ENCODE assay signal across 12 cellular contexts in genomic region chr14:74551903-74552371, GRCh38. TPM values are rescaled to one million over a fixed set of nuclear protein-coding genes. Genes with fewer than 3 reads are reported as not detected.
DNase-seq lines count a peak whose midpoint lies in the region; ATAC-seq and TF ChIP-seq lines count a peak whose summit lies in the region.
"Had no signal": no experiment of that assay in that cellular context is flagged by ENCODE, and none has a peak within 500 bp of the region (broad histone marks: within the 10 kb centered on the region; RNA-seq: fewer than 3 reads in every experiment).

No MANE protein-coding gene starts in this region.

- no peaks in the 10 kb centered on the region for H3K9me2 ChIP-seq in GM23248 (ENCODE audit: insufficient read depth)

- no peak for TF ChIP-seq CTCF in coronary artery (IDR thresholded peaks at IDR 0.05)
- TF ChIP-seq CTCF in lower lobe of right lung (IDR thresholded peaks at IDR 0.05) = no peak
- TF ChIP-seq CTCF in activated CD8-positive, alpha-beta T cell treated with anti-CD3 and anti-CD28 coated beads for 36 hours (IDR thresholded peaks at IDR 0.05) = no peak
- no peak for TF ChIP-seq CTCF in smooth muscle cell (IDR thresholded peaks at IDR 0.05; ENCODE audit: borderline replicate concordance, insufficient read depth, poor library complexity, severe bottlenecking)

- peaks cover 39% of the 10 kb centered on the region for H3K4me1 ChIP-seq in GM23248 (ENCODE audit: insufficient read depth)
- peaks cover 33% of the 10 kb centered on the region for H3K4me1 ChIP-seq in lower lobe of right lung
- H3K4me1 ChIP-seq in skeletal muscle tissue (ENCODE audit: control insufficient read depth in 3 of 3, insufficient read depth in 3 of 3, low read length in 3 of 3) = peaks cover 23 to 50% (median 38%) of the 10 kb centered on the region in 3 donors
- H3K4me1 ChIP-seq in smooth muscle cell (ENCODE audit: low read depth) = no peaks in the 10 kb centered on the region

- H3K27ac ChIP-seq in GM23248 (peak overlapping the region; percentile 30), coronary artery (peak overlapping the region; percentile 78 to 92), lower lobe of right lung (peak overlapping the region; percentile 53), skeletal muscle tissue (ENCODE audit: low read depth, low read length) (no peak overlapping the region), smooth muscle cell (ENCODE audit: low read depth) (no peak overlapping the region)

- peaks cover 23% of the 10 kb centered on the region for H3K79me2 ChIP-seq in GM23248 (ENCODE audit: insufficient read depth)
- H3K79me2 ChIP-seq in smooth muscle cell (ENCODE audit: low read depth) = peaks cover under 1% of the 10 kb centered on the region

- H2AFZ ChIP-seq in GM23248 (no peak overlapping the region), smooth muscle cell (ENCODE audit: low read depth) (no peak overlapping the region)

- no peak overlapping the region for H3K4me2 ChIP-seq in GM23248 (ENCODE audit: unreplicated experiment)
- no peak overlapping the region for H3K4me2 ChIP-seq in smooth muscle cell

- peak overlapping the region; percentile 10; the same call in 1 of the 2 replicates for H3K9ac ChIP-seq in GM23248
- peak overlapping the region in 2 of 3 donors; percentile 14 to 40 for H3K9ac ChIP-seq in skeletal muscle tissue (ENCODE audit: low read depth in 1 of 3, low read length in 3 of 3)
- H3K9ac ChIP-seq in smooth muscle cell (ENCODE audit: low read depth) = no peak overlapping the region

- no peaks in the 10 kb centered on the region for H3K27me3 ChIP-seq in GM23248 (replicated peaks; ENCODE audit: insufficient read depth)
- no peaks in the 10 kb centered on the region for H3K27me3 ChIP-seq in lower lobe of right lung (ENCODE audit: low read depth)
- peaks cover 0 to 4% (median 0%) of the 10 kb centered on the region in 3 donors for H3K27me3 ChIP-seq in skeletal muscle tissue (ENCODE audit: control insufficient read depth in 3 of 3, insufficient read depth in 3 of 3, low read length in 3 of 3)
- H3K27me3 ChIP-seq in smooth muscle cell (ENCODE audit: low read depth) = no peaks in the 10 kb centered on the region
- H3K27me3 ChIP-seq: dorsolateral prefrontal cortex had no signal

- H4K20me1 ChIP-seq in GM23248 (ENCODE audit: insufficient read depth) (no peaks in the 10 kb centered on the region), smooth muscle cell (ENCODE audit: low read depth) (peaks cover 51% of the 10 kb centered on the region)

- H3K36me3 ChIP-seq in GM23248 (ENCODE audit: low read depth) = peaks cover 16% of the 10 kb centered on the region; the same call in 1 of the 2 replicates
- H3K36me3 ChIP-seq in lower lobe of right lung = no peaks in the 10 kb centered on the region
- H3K36me3 ChIP-seq in skeletal muscle tissue (ENCODE audit: control insufficient read depth in 3 of 3, insufficient read depth in 3 of 3, low read length in 3 of 3) = peaks cover 0 to 3% (median 0%) of the 10 kb centered on the region in 3 donors
- H3K36me3 ChIP-seq in smooth muscle cell (ENCODE audit: low read depth) = peaks cover 11% of the 10 kb centered on the region

- peaks cover 3% of the 10 kb centered on the region for H3K4me1 Mint-ChIP-seq in activated CD8-positive, alpha-beta T cell treated with anti-CD3 and anti-CD28 coated beads for 36 hours (ENCODE audit: low read depth)

- DNase-seq in GM23248 = peak; percentile 24
- DNase-seq in coronary artery (ENCODE audit: low spot score) = peak; percentile 85
- no peak for DNase-seq in lower lobe of right lung
- no peak for DNase-seq in RPMI8226
- DNase-seq in activated CD8-positive, alpha-beta T cell treated with anti-CD3 and anti-CD28 coated beads for 36 hours = no peak
- no peak for DNase-seq in middle frontal gyrus (ENCODE audit: extremely low spot score, low spot score)
- no peak for DNase-seq in smooth muscle cell (lab: John Stamatoyannopoulos, UW; ENCODE audit: unreplicated experiment)
- DNase-seq: activated CD4-positive, alpha-beta T cell treated with anti-CD3 and anti-CD28 coated beads for 4 hours; naive thymus-derived CD4-positive, alpha-beta T cell; small intestine had no signal

- 35 to 37% methylated on average over 13 to 17 of the region's 17 CpGs for WGBS in GM23248 (ENCODE audit: low coverage in 1 of 2, low lambda C conversion rate in 2 of 2, missing lambda C conversion rate in 2 of 2), 2 experiments
- 89% methylated on average over 17 of the region's 17 CpGs for WGBS in smooth muscle cell (ENCODE audit: low lambda C conversion rate)

- CTCF ChIA-PET in activated CD8-positive, alpha-beta T cell treated with anti-CD3 and anti-CD28 coated beads for 36 hours (lab: Charles Lee) = no interaction called here

- H3K4me3 ChIP-seq in GM23248 = no peak overlapping the region
- H3K4me3 ChIP-seq in coronary artery = peak overlapping the region; percentile 61
- H3K4me3 ChIP-seq in lower lobe of right lung = no peak overlapping the region
- H3K4me3 ChIP-seq in skeletal muscle tissue (ENCODE audit: low read length in 3 of 3) = peak overlapping the region; percentile 13 to 39 (median 29)
- H3K4me3 ChIP-seq in smooth muscle cell = no peak overlapping the region

- H3K9me3 Mint-ChIP-seq in activated CD8-positive, alpha-beta T cell treated with anti-CD3 and anti-CD28 coated beads for 36 hours = no peaks in the 10 kb centered on the region
- H3K9me3 Mint-ChIP-seq: naive thymus-derived CD4-positive, alpha-beta T cell had no signal

- ATAC-seq in lower lobe of right lung = peak; percentile 12 to 48
- ATAC-seq in activated CD8-positive, alpha-beta T cell treated with anti-CD3 and anti-CD28 coated beads for 36 hours = no peak
- ATAC-seq: naive thymus-derived CD4-positive, alpha-beta T cell had no signal

- H3K27ac Mint-ChIP-seq in activated CD8-positive, alpha-beta T cell treated with anti-CD3 and anti-CD28 coated beads for 36 hours = no peak overlapping the region
- H3K27ac Mint-ChIP-seq: naive thymus-derived CD4-positive, alpha-beta T cell had no signal

- H3K9me3 ChIP-seq in GM23248 (ENCODE audit: low read depth) = no peaks in the 10 kb centered on the region
- H3K9me3 ChIP-seq in lower lobe of right lung = no peaks in the 10 kb centered on the region
- no peaks in the 10 kb centered on the region for H3K9me3 ChIP-seq in skeletal muscle tissue (ENCODE audit: control insufficient read depth in 3 of 3, low read length in 3 of 3)
- H3K9me3 ChIP-seq in smooth muscle cell (replicated peaks; ENCODE audit: low read depth) = no peaks in the 10 kb centered on the region

- H3K27me3 Mint-ChIP-seq in activated CD8-positive, alpha-beta T cell treated with anti-CD3 and anti-CD28 coated beads for 36 hours = no peaks in the 10 kb centered on the region

- POLR2A ChIA-PET in activated CD8-positive, alpha-beta T cell treated with anti-CD3 and anti-CD28 coated beads for 36 hours (lab: Charles Lee) = no interaction called here

- H3K4me3 Mint-ChIP-seq in activated CD8-positive, alpha-beta T cell treated with anti-CD3 and anti-CD28 coated beads for 36 hours = no peak overlapping the region
- H3K4me3 Mint-ChIP-seq: naive thymus-derived CD4-positive, alpha-beta T cell had no signal

- H3F3A ChIP-seq in GM23248 (ENCODE audit: insufficient read depth) (peaks cover 36% of the 10 kb centered on the region), smooth muscle cell (ENCODE audit: low read depth) (no peaks in the 10 kb centered on the region)

- intact Hi-C loops in lower lobe of right lung (cut with DNase I) = no loop called here
- intact Hi-C loops in activated CD8-positive, alpha-beta T cell treated with anti-CD3 and anti-CD28 coated beads for 36 hours (cut with micrococcal nuclease) = no loop called here

- in situ Hi-C loops in GM23248 (cut with MboI) = no loop called here

- H3K36me3 Mint-ChIP-seq in activated CD8-positive, alpha-beta T cell treated with anti-CD3 and anti-CD28 coated beads for 36 hours (ENCODE audit: low read depth) = no peaks in the 10 kb centered on the region

RNA-seq across cellular contexts. Expression of gene ISCA2, which starts 58.4 kb away (rescaled TPM):
- 12.3 and 22.9 TPM in 2 replicates for total RNA-seq in GM23248 (2014; rRNA removed; shearing (Covaris generic))
- polyA plus RNA-seq in GM23248 (2016; fragmentation: Nextera tagmentation; extraction: Ambion mirVana) (58.7 and 60.0 TPM in 2 replicates), smooth muscle cell (65.8 and 79.2 TPM in 2 replicates)
- total RNA-seq in lower lobe of right lung (23.4 TPM), skeletal muscle tissue (19.8 TPM), smooth muscle cell (15.0 and 23.3 TPM in 2 replicates)
- total RNA-seq in activated CD8-positive, alpha-beta T cell treated with anti-CD3 and anti-CD28 coated beads for 36 hours = 10 to 100 TPM; 29.1 to 31.7 TPM

RNA-seq across cellular contexts. Expression of gene NPC2, which starts 58.8 kb away (rescaled TPM):
- total RNA-seq in GM23248 (2014; rRNA removed; shearing (Covaris generic)) = 105 and 156 TPM in 2 replicates
- polyA plus RNA-seq in GM23248 (2016; fragmentation: Nextera tagmentation; extraction: Ambion mirVana) (95.2 and 103 TPM in 2 replicates), smooth muscle cell (137 and 197 TPM in 2 replicates)
- total RNA-seq in lower lobe of right lung (670 TPM), skeletal muscle tissue (104 TPM), smooth muscle cell (443 and 496 TPM in 2 replicates)
- total RNA-seq in activated CD8-positive, alpha-beta T cell treated with anti-CD3 and anti-CD28 coated beads for 36 hours = 10 to 100 TPM; 19.1 to 21.0 TPM

Comparison
In these comparisons a context has a peak if more than half of its experiments do, and no peak if none do; other contexts are left out.
1. DNase-seq: peak in GM23248 (single experiment) and coronary artery (single experiment); none in lower lobe of right lung (single experiment), RPMI8226 (single experiment), activated CD8-positive, alpha-beta T cell treated with anti-CD3 and anti-CD28 coated beads for 36 hours (single experiment), middle frontal gyrus (single experiment) and smooth muscle cell (single experiment).
2. H3K27ac ChIP-seq: peak in GM23248 (single experiment), coronary artery (2 of 2) and lower lobe of right lung (single experiment); none in skeletal muscle tissue (single experiment) and smooth muscle cell (single experiment).
3. H3K4me3 ChIP-seq: peak in coronary artery (single experiment) and skeletal muscle tissue (3 of 3); none in GM23248 (single experiment), lower lobe of right lung (single experiment) and smooth muscle cell (single experiment).